In the genomic region with DNA sequence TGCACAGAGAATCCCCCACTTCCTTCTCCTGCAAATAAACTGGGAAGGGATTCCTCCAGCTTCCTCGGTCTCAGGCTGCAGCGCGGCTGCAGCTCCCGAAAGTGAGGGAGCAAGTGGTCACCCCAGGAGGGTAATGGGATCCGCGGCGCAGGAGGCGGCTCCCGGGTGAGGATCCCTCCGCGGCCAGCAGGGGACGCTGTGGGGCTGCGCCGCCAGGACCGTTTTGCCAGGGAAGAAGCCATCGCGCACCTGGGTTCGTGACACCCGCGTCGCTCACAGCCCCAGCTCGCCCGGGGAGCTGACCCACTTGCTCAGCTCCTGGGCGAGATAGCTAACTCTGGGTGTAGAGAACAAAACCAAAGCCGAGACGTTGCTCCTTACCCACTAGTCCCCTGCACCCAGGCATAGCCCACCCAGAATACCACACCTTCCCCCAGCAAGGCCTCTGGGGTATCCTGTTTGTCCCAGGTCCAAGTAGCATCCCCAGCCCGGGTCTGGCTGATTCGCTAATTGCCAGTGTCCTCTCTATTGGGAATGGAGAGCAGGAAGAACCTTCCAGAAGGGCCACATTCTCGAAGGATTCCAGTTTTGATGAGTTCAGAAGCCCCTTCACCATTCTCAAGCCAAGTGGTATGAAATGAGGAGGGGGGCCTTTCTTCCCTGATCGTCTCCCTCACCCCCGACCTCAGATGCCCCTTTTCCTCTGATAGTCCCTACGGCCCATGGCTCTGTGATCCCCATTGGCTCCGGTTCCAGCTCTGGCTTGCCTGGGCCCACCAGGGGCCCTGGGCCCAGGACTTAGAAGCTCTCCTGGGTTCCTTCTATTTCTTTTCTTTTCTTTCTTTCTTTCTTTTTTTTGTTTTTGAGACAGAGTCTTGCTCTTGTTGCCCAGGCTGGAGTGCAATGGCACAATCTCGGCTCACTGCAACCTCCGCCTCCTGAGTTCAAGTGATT, we compare ENCODE assay signal across 8 cellular contexts. TPM values are rescaled to one million over a fixed set of nuclear protein-coding genes. Genes with fewer than 3 reads are reported as not detected.
DNase-seq lines count a peak whose midpoint lies in the region; ATAC-seq, FAIRE-seq and TF ChIP-seq lines count a peak whose summit lies in the region.

No MANE protein-coding gene starts in this region.

- no peak overlapping the region for H3K27ac ChIP-seq in A673 (ENCODE audit: low read depth, low read length, poor library complexity, severe bottlenecking)

- peaks cover 6% of the 10 kb centered on the region for H3K4me1 ChIP-seq in A673 (ENCODE audit: insufficient read depth, low read length, poor library complexity, severe bottlenecking)

- no TSS peak for BruUV-seq in A673 (replicated peaks; lab: Mats Ljungman, UMichigan)

- no peak overlapping the region for H3K4me3 ChIP-seq in A673 (ENCODE audit: low read depth, low read length, poor library complexity, severe bottlenecking)
- H3K4me3 ChIP-seq in bronchial epithelial cell (ENCODE audit: low read depth, low read length) = no peak overlapping the region

- H3K9me3 ChIP-seq in A673 (ENCODE audit: low read depth, low read length, poor library complexity, severe bottlenecking) = no peaks in the 10 kb centered on the region

- H3K27me3 ChIP-seq in A673 (replicated peaks; ENCODE audit: insufficient read depth, low read depth, low read length, poor library complexity) (no peaks in the 10 kb centered on the region), bronchial epithelial cell (ENCODE audit: control insufficient read depth, insufficient read depth, low read length) (peaks cover 2% of the 10 kb centered on the region)

- POLR2A ChIA-PET in A673 (lab: Charles Lee; ENCODE audit: low non-redundant PET) = no interaction called here

- intact Hi-C loops in A673 (cut with micrococcal nuclease; ENCODE audit: unreplicated experiment) = loop anchor here (1.0 to 5.0 kb wide), 3 partner anchors 23 to 159 kb away; no protein-coding TSS in a partner anchor

- TF ChIP-seq CTCF in A673 (conservative IDR thresholded peaks at IDR 0.05; ENCODE audit: low read depth, low read length) (peak; percentile 99), bronchial epithelial cell (IDR thresholded peaks at IDR 0.05; ENCODE audit: insufficient read depth, low read length, severe bottlenecking) (peak; percentile 100)

- no peak for FAIRE-seq in bronchial epithelial cell (lab: Jason Lieb, UNC)

- H3K36me3 ChIP-seq in A673 (ENCODE audit: insufficient read depth, low read length, poor library complexity, severe bottlenecking) = no peaks in the 10 kb centered on the region
- no peaks in the 10 kb centered on the region for H3K36me3 ChIP-seq in bronchial epithelial cell (ENCODE audit: control insufficient read depth, insufficient read depth, low read length)

- ATAC-seq in GM18909 (IDR thresholded peaks at IDR 0.05; ENCODE audit: poor library complexity, unreplicated experiment) = peak; percentile 54
- ATAC-seq in left lobe of liver = peak; percentile 91
- no peak for ATAC-seq in HG02678 (IDR thresholded peaks at IDR 0.05; ENCODE audit: unreplicated experiment)

- DNase-seq in A673 (ENCODE audit: low spot score) (peak; percentile 77), NCI-H1930 (lab: John Stamatoyannopoulos, UW) (peak; percentile 66 to 69), bronchial epithelial cell (ENCODE audit: low read depth) (peak; percentile 42), left lobe of liver (ENCODE audit: low spot score) (peak; percentile 81)
- DNase-seq in activated CD4-positive, CD25-positive, alpha-beta regulatory T cell treated with anti-CD3 and anti-CD28 coated beads, Interleukin-2, amount 50 U/mL, for 16 hours (ENCODE audit: low read depth, low spot score) = peak; percentile 63
- DNase-seq in stimulated activated CD4-positive, alpha-beta T cell treated with anti-CD3 and anti-CD28 coated beads, Interleukin-4, amount 100 ng/mL, for 24 hours = peak; percentile 83

- CTCF ChIA-PET in A673 (lab: Charles Lee) = interaction anchor here (0.6 to 2.7 kb wide), 8 partner anchors 16 to 158 kb away, joined by 3 to 12 read pairs (median 4); partner anchors contain the start of gene PRCD

RNA-seq across cellular contexts. Expression of gene CYGB, which starts 14.1 kb away (rescaled TPM):
- total RNA-seq in A673 (2021) = 0.56 and 0.61 TPM in 2 replicates
- 2.1 and 2.3 TPM in 2 replicates for total RNA-seq in bronchial epithelial cell
- 5.0 TPM for total RNA-seq in left lobe of liver

RNA-seq across cellular contexts. Expression of gene PRCD, which starts 16.5 kb away (rescaled TPM):
- total RNA-seq in A673 (2021) = not detected in 2 replicates
- 0.13 TPM in 1 of 2 replicates, not detected in the other for total RNA-seq in bronchial epithelial cell
- 0.15 TPM for total RNA-seq in left lobe of liver

RNA-seq across cellular contexts. Expression of gene RHBDF2, which starts 22.1 kb away (rescaled TPM):
- total RNA-seq in A673 (2021) (20.4 and 26.5 TPM in 2 replicates), bronchial epithelial cell (9.9 and 10.8 TPM in 2 replicates), left lobe of liver (8.9 TPM)

RNA-seq across cellular contexts. Expression of gene AANAT, which starts 56.0 kb away (rescaled TPM):
- total RNA-seq in A673 (2021) (not detected in 2 replicates), bronchial epithelial cell (not detected in 2 replicates), left lobe of liver (not detected)
